Comparison of ENCODE assay signal across 1 cellular context in genomic region chr1:116465845-116466685, GRCh38.
TF ChIP-seq lines count a peak whose summit lies in the region.

No MANE protein-coding gene starts in this region.

TF ChIP-seq in HepG2, 621 proteins besides CTCF, POLR2A, EP300 and RAD21 (continued from another document and continues in another):
- no peak for TF ChIP-seq CHCHD3 (CRISPR knock-in tag; IDR thresholded peaks at IDR 0.05)
- TF ChIP-seq ZNF709 (CRISPR knock-in tag; IDR thresholded peaks at IDR 0.05), result no peak
- TF ChIP-seq KMT2A (CRISPR knock-in tag; IDR thresholded peaks at IDR 0.05), result peak; percentile 88
- no peak for TF ChIP-seq MXD3 (CRISPR knock-in tag; IDR thresholded peaks at IDR 0.05)
- peak; percentile 61; the same call in 1 of the 2 replicates for TF ChIP-seq ZSCAN5A (CRISPR knock-in tag; IDR thresholded peaks at IDR 0.05; ENCODE audit: borderline replicate concordance)
- TF ChIP-seq ZBTB40 (IDR thresholded peaks at IDR 0.05), result no peak
- peak; percentile 56 for TF ChIP-seq ZBTB40 (CRISPR knock-in tag; IDR thresholded peaks at IDR 0.05)
- no peak; the same call in 1 of the 2 replicates for TF ChIP-seq SMAD3 (CRISPR knock-in tag; IDR thresholded peaks at IDR 0.05)
- TF ChIP-seq ZNF776 (CRISPR knock-in tag; IDR thresholded peaks at IDR 0.05), result no peak
- peak; percentile 81; the same call in 1 of the 2 replicates for TF ChIP-seq ARID2 (CRISPR knock-in tag; IDR thresholded peaks at IDR 0.05; ENCODE audit: borderline replicate concordance)
- TF ChIP-seq ZNF609 (CRISPR knock-in tag; IDR thresholded peaks at IDR 0.05; ENCODE audit: borderline replicate concordance), result peak; percentile 60; the same call in 1 of the 2 replicates
- TF ChIP-seq ZNF652 (CRISPR knock-in tag; IDR thresholded peaks at IDR 0.05; ENCODE audit: borderline replicate concordance, low read depth), result no peak
- TF ChIP-seq KLF16 (CRISPR knock-in tag; IDR thresholded peaks at IDR 0.05), result peak in 1 of 2 experiments; percentile 72; a peak in 1 of 4 replicates
- peak; percentile 65; the same call in 1 of the 2 replicates for TF ChIP-seq TAF1 (CRISPR knock-in tag; IDR thresholded peaks at IDR 0.05)
- peak; percentile 93 for TF ChIP-seq TBX2 (CRISPR knock-in tag; IDR thresholded peaks at IDR 0.05; ENCODE audit: borderline replicate concordance)
- TF ChIP-seq ZNF782 (CRISPR knock-in tag; IDR thresholded peaks at IDR 0.05; ENCODE audit: borderline replicate concordance), result no peak
- no peak for TF ChIP-seq ADNP (CRISPR knock-in tag; IDR thresholded peaks at IDR 0.05)
- no peak for TF ChIP-seq CAMTA2 (CRISPR knock-in tag; IDR thresholded peaks at IDR 0.05; ENCODE audit: borderline replicate concordance)
- TF ChIP-seq ZBTB33 (CRISPR knock-in tag; IDR thresholded peaks at IDR 0.05), result no peak
- no peak for TF ChIP-seq PRPF4 (IDR thresholded peaks at IDR 0.05; ENCODE audit: low read depth, low read length, poor library complexity, severe bottlenecking)
- TF ChIP-seq GRHL1 (CRISPR knock-in tag; conservative IDR thresholded peaks at IDR 0.05), result no peak
- no peak for TF ChIP-seq HNRNPUL1 (IDR thresholded peaks at IDR 0.05; ENCODE audit: low read depth, low read length)
- 0 out of 2 replicates have a peak, but pooled peaks have one; percentile 29 for TF ChIP-seq MBD4 (IDR thresholded peaks at IDR 0.05; ENCODE audit: borderline replicate concordance, low read length)
- TF ChIP-seq BRF2 (CRISPR knock-in tag; IDR thresholded peaks at IDR 0.05), result 0 out of 2 replicates have a peak, but pooled peaks have one; percentile 26
- TF ChIP-seq ZNF703 (CRISPR knock-in tag; IDR thresholded peaks at IDR 0.05; ENCODE audit: borderline replicate concordance), result no peak
- TF ChIP-seq HHEX (CRISPR knock-in tag; IDR thresholded peaks at IDR 0.05), result no peak
- TF ChIP-seq CSRNP2 (CRISPR knock-in tag; conservative IDR thresholded peaks at IDR 0.05; ENCODE audit: low read depth), result no peak
- no peak; the same call in 1 of the 2 replicates for TF ChIP-seq MIER2 (CRISPR knock-in tag; IDR thresholded peaks at IDR 0.05)
- TF ChIP-seq ZBTB37 (CRISPR knock-in tag; IDR thresholded peaks at IDR 0.05), result no peak
- peak; percentile 50; the same call in 1 of the 2 replicates for TF ChIP-seq GATAD1 (CRISPR knock-in tag; IDR thresholded peaks at IDR 0.05)
- no peak for TF ChIP-seq ZMYM2 (CRISPR knock-in tag; IDR thresholded peaks at IDR 0.05)
- no peak for TF ChIP-seq SP1 (IDR thresholded peaks at IDR 0.05)
- no peak for TF ChIP-seq SP1 (CRISPR knock-in tag; IDR thresholded peaks at IDR 0.05)
